1 cellular context compared by ENCODE assay signal in the genomic region with DNA sequence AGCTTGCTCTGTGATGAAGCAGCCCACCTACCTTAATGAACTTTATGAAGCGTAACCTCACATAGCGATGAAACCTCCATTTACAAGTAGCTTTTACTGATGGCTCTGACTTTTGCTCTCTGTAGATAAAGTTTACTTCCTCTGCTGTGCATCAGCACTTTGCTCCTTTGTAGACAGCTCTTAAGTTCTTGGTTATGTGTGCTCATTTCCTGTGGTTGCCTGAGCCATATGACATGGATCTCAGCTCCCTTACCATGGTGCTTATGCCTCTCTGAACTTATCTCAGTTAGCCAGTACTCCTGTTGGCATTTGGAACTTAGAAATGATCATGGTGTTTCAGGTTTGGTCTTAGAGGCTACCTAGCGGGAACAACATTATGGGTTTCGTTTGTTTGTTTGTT.
TF ChIP-seq lines count a peak whose summit lies in the region.

No MANE protein-coding gene starts in this region.

TF ChIP-seq in H1, 55 proteins besides CTCF, POLR2A, EP300 and RAD21:
- TF ChIP-seq RBBP5 (IDR thresholded peaks at IDR 0.05; ENCODE audit: borderline replicate concordance, low read depth, low read length) (no peak), SIRT6 (IDR thresholded peaks at IDR 0.05; ENCODE audit: low read length) (no peak), YY1 (IDR thresholded peaks at IDR 0.05; ENCODE audit: low read depth, low read length) (no peak), CHD7 (IDR thresholded peaks at IDR 0.05; ENCODE audit: insufficient replicate concordance, low read length) (no peak), TEAD4 (IDR thresholded peaks at IDR 0.05; ENCODE audit: low read depth, low read length) (no peak), GTF2F1 (IDR thresholded peaks at IDR 0.05; ENCODE audit: borderline replicate concordance, low read depth, low read length) (no peak), CREB1 (IDR thresholded peaks at IDR 0.05) (no peak), JUN (IDR thresholded peaks at IDR 0.05; ENCODE audit: low read depth, low read length) (no peak), HDAC6 (IDR thresholded peaks at IDR 0.05; ENCODE audit: low read depth, low read length) (no peak), USF2 (IDR thresholded peaks at IDR 0.05; ENCODE audit: low read length) (no peak), CHD2 (IDR thresholded peaks at IDR 0.05; ENCODE audit: low read length) (no peak), BACH1 (IDR thresholded peaks at IDR 0.05; ENCODE audit: low read length) (no peak), TAF1 (IDR thresholded peaks at IDR 0.05; ENCODE audit: low read depth, low read length) (no peak)
